ENCODE assay signal across 1 cellular context in the genomic region with DNA sequence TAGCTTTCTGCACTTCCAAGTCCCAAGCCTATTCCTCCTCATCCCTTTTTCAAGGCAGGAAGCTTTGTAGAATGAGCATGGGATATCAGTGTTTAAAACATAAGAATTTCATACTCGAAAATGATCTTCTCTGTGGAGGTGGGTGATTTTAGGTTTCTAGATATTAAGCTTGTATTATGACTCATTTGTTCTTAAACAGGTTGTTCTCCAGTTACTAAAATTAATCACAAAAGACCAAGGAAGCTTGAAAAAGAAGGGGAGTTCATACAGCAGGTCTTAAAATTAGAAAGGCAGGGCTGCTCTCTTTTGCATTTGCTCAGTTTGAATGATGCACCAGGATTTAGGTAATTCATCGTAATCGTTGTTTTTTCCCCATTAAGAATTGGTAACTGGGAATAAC.
TF ChIP-seq lines count a peak whose summit lies in the region.

No MANE protein-coding gene starts in this region.

TF ChIP-seq in IMR-90, 13 proteins besides CTCF, POLR2A, EP300 and RAD21:
- no peak for TF ChIP-seq FOS (IDR thresholded peaks at IDR 0.05; ENCODE audit: low read depth, low read length)
